ENCODE assay signal across 10 cellular contexts in genomic region chr13:50122465-50122864, GRCh38.
DNase-seq lines count a peak whose midpoint lies in the region; ATAC-seq and TF ChIP-seq lines count a peak whose summit lies in the region.
"Had no signal": no experiment of that assay in that cellular context is flagged by ENCODE, and none has a peak within 500 bp of the region (broad histone marks: within the 10 kb centered on the region; RNA-seq: fewer than 3 reads in every experiment).

No MANE protein-coding gene starts in this region.

- POLR2A ChIA-PET in HEK293 (lab: Yijun Ruan, JAX): interaction anchor here (2.2 to 4.3 kb wide), 2 partner anchors 41 to 125 kb away, joined by 8 to 50 read pairs; partner anchors contain the start of gene TRIM13
- POLR2A ChIA-PET in naive thymus-derived CD8-positive, alpha-beta T cell (lab: Charles Lee): interaction anchor here (0.5 to 1.0 kb wide), 2 partner anchors 40 to 89 kb away, joined by 3 to 5 read pairs; no protein-coding TSS in a partner anchor

- H3K27me3 Mint-ChIP-seq in CD14-positive monocyte (ENCODE audit: low read depth in 3 of 3): peaks cover 0 to 4% (median 0%) of the 10 kb centered on the region in 3 donors
- H3K27me3 Mint-ChIP-seq in naive thymus-derived CD8-positive, alpha-beta T cell: peaks cover 0 to 15% (median 6%) of the 10 kb centered on the region in 5 donors

- H3K36me3 ChIP-seq in HEK293 (ENCODE audit: control insufficient read depth in 2 of 2, insufficient read depth in 1 of 2, low read length in 2 of 2): no peaks in the 10 kb centered on the region

- CTCF ChIA-PET in HEK293 (lab: Yijun Ruan, JAX): no interaction called here

- peaks cover 56% of the 10 kb centered on the region for H3K4me1 Mint-ChIP-seq in CD14-positive monocyte
- H3K4me1 Mint-ChIP-seq in naive thymus-derived CD8-positive, alpha-beta T cell: peaks cover 19 to 52% (median 37%) of the 10 kb centered on the region in 4 donors

- ATAC-seq in naive thymus-derived CD8-positive, alpha-beta T cell: no peak
- ATAC-seq in HG02763 (IDR thresholded peaks at IDR 0.05; ENCODE audit: unreplicated experiment): no peak
- ATAC-seq in GM19328 (IDR thresholded peaks at IDR 0.05; ENCODE audit: unreplicated experiment): no peak
- ATAC-seq in HG03025 (IDR thresholded peaks at IDR 0.05; ENCODE audit: low FRiP score, unreplicated experiment): no peak
- no peak for ATAC-seq in HG03135 (IDR thresholded peaks at IDR 0.05; ENCODE audit: unreplicated experiment)

- H3K9me3 ChIP-seq in HEK293 (ENCODE audit: control insufficient read depth, insufficient read depth, low read depth, low read length): no peaks in the 10 kb centered on the region

- H3K4me3 Mint-ChIP-seq in CD14-positive monocyte: peak overlapping the region; percentile 86 to 95
- H3K4me3 Mint-ChIP-seq in naive thymus-derived CD8-positive, alpha-beta T cell: peak overlapping the region in 5 of 10 donors; percentile 5 to 93 (median 43)

- DNase-seq in CD14-positive monocyte (ENCODE audit: low spot score): no peak
- DNase-seq in naive thymus-derived CD8-positive, alpha-beta T cell: no peak
- DNase-seq: aorta, foreskin melanocyte had no signal

- intact Hi-C loops in CD14-positive monocyte (cut with micrococcal nuclease): loop anchor here (2.0 to 10.0 kb wide), 5 partner anchors 35 to 512 kb away; partner anchors contain the start of gene TRIM13 (in 2 of the 2)

- H3K27ac ChIP-seq in HEK293 (ENCODE audit: extremely low read depth, low read depth, low read length) (no peak overlapping the region), VCaP (peak overlapping the region; percentile 100)

- H3K4me3 ChIP-seq in HEK293 (ENCODE audit: low read depth, low read length): no peak overlapping the region

- H3K36me3 Mint-ChIP-seq in CD14-positive monocyte: peaks cover 19 to 21% of the 10 kb centered on the region in 2 donors
- H3K36me3 Mint-ChIP-seq in naive thymus-derived CD8-positive, alpha-beta T cell: no peaks in the 10 kb centered on the region

- TF ChIP-seq CTCF in CD14-positive monocyte (IDR thresholded peaks at IDR 0.05): no peak
- no peak for TF ChIP-seq CTCF in HEK293 (tag by site-specific recombination; IDR thresholded peaks at IDR 0.05)
- TF ChIP-seq CTCF in VCaP (conservative IDR thresholded peaks at IDR 0.05): no peak

- H3K4me1 ChIP-seq in HEK293 (ENCODE audit: control insufficient read depth, insufficient read depth, low read length): peaks cover 6% of the 10 kb centered on the region

- H3K9me3 Mint-ChIP-seq in CD14-positive monocyte: peaks cover 0 to 1% (median 0%) of the 10 kb centered on the region in 7 donors
- no peaks in the 10 kb centered on the region for H3K9me3 Mint-ChIP-seq in naive thymus-derived CD8-positive, alpha-beta T cell

- H3K27ac Mint-ChIP-seq in CD14-positive monocyte: peak overlapping the region; percentile 93 to 99 (median 98)
- H3K27ac Mint-ChIP-seq in naive thymus-derived CD8-positive, alpha-beta T cell: peak overlapping the region in 7 of 10 donors; percentile 54 to 98 (median 96)

TF ChIP-seq in HEK293, 187 proteins besides CTCF, POLR2A, EP300 and RAD21:
- TF ChIP-seq FEZF1 (tag by site-specific recombination; IDR thresholded peaks at IDR 0.05) (0 out of 2 replicates have a peak, but pooled peaks have one; percentile 4), BCL11A (tag by site-specific recombination; IDR thresholded peaks at IDR 0.05; ENCODE audit: low read depth) (no peak)
- TF ChIP-seq, protein P1, sequence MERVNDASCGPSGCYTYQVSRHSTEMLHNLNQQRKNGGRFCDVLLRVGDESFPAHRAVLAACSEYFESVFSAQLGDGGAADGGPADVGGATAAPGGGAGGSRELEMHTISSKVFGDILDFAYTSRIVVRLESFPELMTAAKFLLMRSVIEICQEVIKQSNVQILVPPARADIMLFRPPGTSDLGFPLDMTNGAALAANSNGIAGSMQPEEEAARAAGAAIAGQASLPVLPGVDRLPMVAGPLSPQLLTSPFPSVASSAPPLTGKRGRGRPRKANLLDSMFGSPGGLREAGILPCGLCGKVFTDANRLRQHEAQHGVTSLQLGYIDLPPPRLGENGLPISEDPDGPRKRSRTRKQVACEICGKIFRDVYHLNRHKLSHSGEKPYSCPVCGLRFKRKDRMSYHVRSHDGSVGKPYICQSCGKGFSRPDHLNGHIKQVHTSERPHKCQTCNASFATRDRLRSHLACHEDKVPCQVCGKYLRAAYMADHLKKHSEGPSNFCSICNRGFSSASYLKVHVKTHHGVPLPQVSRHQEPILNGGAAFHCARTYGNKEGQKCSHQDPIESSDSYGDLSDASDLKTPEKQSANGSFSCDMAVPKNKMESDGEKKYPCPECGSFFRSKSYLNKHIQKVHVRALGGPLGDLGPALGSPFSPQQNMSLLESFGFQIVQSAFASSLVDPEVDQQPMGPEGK (tag by site-specific recombination; IDR thresholded peaks at IDR 0.05): peak; percentile 36; the same call in 1 of the 2 replicates
